Comparison of ENCODE assay signal across 8 cellular contexts in the genomic region with DNA sequence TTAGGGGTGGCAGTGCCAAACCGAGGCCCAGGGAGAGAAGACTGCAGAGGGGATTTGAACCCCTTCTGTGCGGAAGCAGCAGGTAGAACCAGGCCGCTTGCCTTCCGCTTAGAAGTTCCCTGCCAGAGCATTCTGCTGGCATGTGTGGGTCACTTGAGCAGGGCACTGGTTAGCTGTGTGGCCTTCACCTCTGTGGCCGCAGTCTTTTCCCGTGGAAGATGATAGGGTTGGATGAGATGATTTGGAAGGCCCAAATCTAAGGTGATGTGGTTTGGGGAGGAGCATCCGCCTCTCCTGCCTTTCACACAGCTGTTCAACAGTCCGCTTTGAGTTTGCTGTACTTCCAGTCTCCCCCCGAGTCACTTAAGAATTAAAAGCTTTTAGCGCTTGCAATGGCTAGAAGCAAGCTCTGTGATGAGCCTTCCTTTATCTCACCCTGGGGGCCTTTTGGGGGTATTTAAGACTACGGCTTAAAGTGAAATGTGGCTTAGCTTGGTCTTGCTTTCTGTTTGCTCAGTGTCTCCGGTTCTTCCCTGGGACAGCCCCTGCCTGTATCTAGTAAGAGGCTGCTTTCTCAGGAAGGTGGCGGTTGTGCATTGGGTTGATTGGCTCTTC. TPM values are rescaled to one million over a fixed set of nuclear protein-coding genes. Genes with fewer than 3 reads are reported as not detected.
DNase-seq lines count a peak whose midpoint lies in the region; ATAC-seq and TF ChIP-seq lines count a peak whose summit lies in the region.

No MANE protein-coding gene starts in this region.

- H3K4me3 ChIP-seq in LNCaP clone FGC (ENCODE audit: low read depth, low read length) (peak overlapping the region; percentile 93), thymus (ENCODE audit: low read length) (peak overlapping the region; percentile 78)

- H3K4me1 ChIP-seq in thymus (ENCODE audit: control insufficient read depth, insufficient read depth, low read length): peaks cover 6% of the 10 kb centered on the region

- no peaks in the 10 kb centered on the region for H3K9me3 ChIP-seq in thymus (ENCODE audit: control insufficient read depth)

- ATAC-seq in GM21723 (IDR thresholded peaks at IDR 0.05; ENCODE audit: unreplicated experiment) (peak; percentile 39), esophagus mucosa (peak; percentile 47)

- H3K27me3 ChIP-seq in thymus (ENCODE audit: control insufficient read depth, insufficient read depth): no peaks in the 10 kb centered on the region

- 6% methylated on average over 13 of the region's 13 CpGs for WGBS in thymus

- H3K27ac ChIP-seq in thymus (ENCODE audit: low read depth): peak overlapping the region; percentile 94

- DNase-seq in GM03348 (ENCODE audit: low spot score): peak; percentile 27
- no peak for DNase-seq in LNCaP clone FGC (ENCODE audit: low read depth)
- peak; percentile 49 to 66 for DNase-seq in activated CD4-positive, alpha-beta T cell treated with anti-CD3 and anti-CD28 coated beads, Interleukin-2, amount 50 U/mL, for 48 hours
- DNase-seq in occipital lobe (lab: John Stamatoyannopoulos, UW): peak; percentile 47
- DNase-seq in NCI-H526 (lab: John Stamatoyannopoulos, UW): no peak

- TF ChIP-seq CTCF in LNCaP clone FGC (IDR thresholded peaks at IDR 0.05; ENCODE audit: control insufficient read depth, extremely low read depth, insufficient read depth): no peak

- H3K36me3 ChIP-seq in thymus (ENCODE audit: control insufficient read depth, insufficient read depth): peaks cover 30% of the 10 kb centered on the region

RNA-seq across cellular contexts. Expression of a gene that starts 0.7 kb away (rescaled TPM):
- total RNA-seq in esophagus mucosa: 16.5 TPM
- 27.8 TPM for total RNA-seq in occipital lobe
- polyA plus RNA-seq in thymus: 32.2 TPM

Comparison
In these comparisons a context has a peak if more than half of its experiments do, and no peak if none do; other contexts are left out.
1. DNase-seq: peak in GM03348 (single experiment), activated CD4-positive, alpha-beta T cell treated with anti-CD3 and anti-CD28 coated beads, Interleukin-2, amount 50 U/mL, for 48 hours (2 of 2) and occipital lobe (single experiment); none in LNCaP clone FGC (single experiment) and NCI-H526 (0 of 2).